23 cellular contexts compared by ENCODE assay signal in the genomic region with DNA sequence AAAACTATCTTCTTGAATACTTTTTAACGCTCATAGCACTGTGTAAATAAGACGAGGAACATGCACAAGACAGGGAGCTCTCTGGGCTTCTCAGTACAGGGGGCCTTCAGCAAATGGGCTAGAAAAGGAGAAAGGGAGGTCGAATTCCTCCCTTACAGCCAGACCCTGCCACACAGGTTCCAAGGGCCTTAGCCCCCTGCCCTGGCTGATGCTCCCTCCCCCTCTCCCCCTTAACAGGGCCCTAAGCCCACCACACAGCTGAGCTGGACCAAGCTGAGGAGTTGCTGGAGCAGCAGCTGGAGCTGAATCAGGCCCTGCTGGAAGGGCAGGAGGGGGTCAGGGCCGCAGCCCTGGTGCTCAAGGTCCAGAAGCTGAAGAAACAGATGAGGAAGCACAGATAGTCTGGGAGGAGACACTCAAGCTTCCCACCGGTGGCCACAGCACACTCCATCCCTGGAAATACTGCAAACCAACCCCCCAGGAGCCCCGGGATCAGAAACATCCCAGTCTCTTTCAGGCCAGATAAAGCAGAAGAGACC.
"Had no signal": no experiment of that assay in that cellular context is flagged by ENCODE, and none has a peak within 500 bp of the region (broad histone marks: within the 10 kb centered on the region; RNA-seq: fewer than 3 reads in every experiment).

No MANE protein-coding gene starts in this region.

- H3K27ac ChIP-seq: body of pancreas, cardiac muscle cell, heart right ventricle, left lung, neutrophil, pancreas, right lobe of liver, thyroid gland had no signal

- H3K36me3 ChIP-seq: left lung, pancreas had no signal

- H3K27me3 ChIP-seq: body of pancreas, cardiac muscle cell, heart right ventricle, left lung, neutrophil, pancreas, right lobe of liver, thyroid gland had no signal

- DNase-seq: activated CD8-positive, alpha-beta memory T cell treated with anti-CD3 and anti-CD28 coated beads, Interleukin-2, amount 50 U/mL, for 4 hours; activated effector memory CD4-positive, alpha-beta T cell treated with Interleukin-2 at 50 U/mL for 16 hours; activated naive CD4-positive, alpha-beta T cell treated with anti-CD3 and anti-CD28 coated beads for 36 hours; activated naive CD8-positive, alpha-beta T cell treated with anti-CD3 and anti-CD28 coated beads, Interleukin-2, amount 50 U/mL, for 24 hours; activated T-cell treated with anti-CD3 and anti-CD28 coated beads, Interleukin-2, amount 50 U/mL, for 48 hours; body of pancreas; effector CD4-positive, alpha-beta T cell; heart right ventricle; naive thymus-derived CD8-positive, alpha-beta T cell; pancreas; right lobe of liver; small intestine; stimulated activated CD4-positive, alpha-beta T cell treated with anti-CD3 and anti-CD28 coated beads, Interleukin-15, amount 100 ng/mL, for 24 hours; stimulated activated CD8-positive, alpha-beta memory T cell treated with anti-CD3 and anti-CD28 coated beads, Interleukin-4, amount 100 ng/mL, for 48 hours; stimulated activated naive CD8-positive, alpha-beta T cell treated with anti-CD3 and anti-CD28 coated beads, Interleukin-15, Interleukin-2, amounts not matched to agents 100 U/mL and 50 U/mL, for 24 hours; substantia nigra; T-helper 9 cell; thyroid gland had no signal

- H3K9me3 ChIP-seq: body of pancreas, heart right ventricle, left lung, neutrophil, pancreas, right lobe of liver, thyroid gland had no signal

- H3K4me3 ChIP-seq: body of pancreas, cardiac muscle cell, heart right ventricle, left lung, lung, pancreas, right lobe of liver, thyroid gland had no signal

- FAIRE-seq: keratinocyte, pancreas, small intestine had no signal

- ATAC-seq: activated naive CD8-positive, alpha-beta T cell treated with anti-CD3 and anti-CD28 coated beads, Interleukin-2, amount 50 U/mL, for 24 hours; body of pancreas; left lung; naive thymus-derived CD8-positive, alpha-beta T cell; stimulated activated naive CD8-positive, alpha-beta T cell treated with anti-CD3 and anti-CD28 coated beads, Interleukin-15, Interleukin-2, amounts not matched to agents 100 U/mL and 50 U/mL, for 24 hours had no signal

- H3K4me1 ChIP-seq: body of pancreas, heart right ventricle, left lung, pancreas, right lobe of liver, thyroid gland had no signal
